8 cellular contexts compared by ENCODE assay signal in the genomic region with DNA sequence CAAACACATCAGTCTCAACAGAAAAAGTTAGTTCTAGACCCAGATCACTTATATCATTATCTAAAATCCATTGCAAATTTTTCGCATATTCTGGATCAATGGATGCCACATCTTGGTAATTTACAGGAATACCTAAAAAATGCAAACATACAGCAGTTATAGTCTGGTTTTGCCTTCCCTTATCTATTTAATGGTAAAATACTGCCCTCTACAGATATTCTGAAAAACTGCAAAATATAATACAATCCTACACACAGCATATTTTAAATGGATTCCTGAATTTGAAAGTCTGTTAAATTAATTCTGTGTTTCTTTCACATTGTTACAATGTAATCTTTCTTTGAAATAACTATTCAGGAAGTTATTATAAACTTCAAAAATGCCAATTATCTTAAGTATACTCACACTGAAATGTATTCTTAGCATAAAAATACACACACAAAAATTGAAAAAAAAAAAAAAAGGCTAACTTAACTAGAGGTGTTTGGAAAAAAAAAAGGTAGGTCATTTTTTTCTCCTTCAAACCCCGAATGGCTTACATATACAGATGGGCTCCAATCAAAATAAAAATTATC.
A peak's percentile ranks its signal among the peaks of the same experiment; 100 is the strongest.
DNase-seq lines count a peak whose midpoint lies in the region; ATAC-seq, FAIRE-seq and TF ChIP-seq lines count a peak whose summit lies in the region.

No MANE protein-coding gene starts in this region.

- H3K27me3 ChIP-seq in thoracic aorta (replicated peaks; ENCODE audit: insufficient read depth): no peaks in the 10 kb centered on the region

- no peak overlapping the region for H3K4me3 ChIP-seq in thoracic aorta

- H3K9me3 ChIP-seq in thoracic aorta: no peaks in the 10 kb centered on the region

- no peak overlapping the region for H3K27ac ChIP-seq in thoracic aorta

- peak; percentile 51 for TF ChIP-seq CTCF in thoracic aorta (IDR thresholded peaks at IDR 0.05)

- peak in 2 of 3 experiments; percentile 9 to 45 for DNase-seq in NCI-H1417 (lab: John Stamatoyannopoulos, UW)
- no peak for DNase-seq in NCI-H1417 treated with DMSO at 0.1 percent for 48 hours (lab: John Stamatoyannopoulos, UW)
- DNase-seq in HPDE6-E6E7 (ENCODE audit: extremely low spot score): peak; percentile 4
- DNase-seq in SKM-1 (lab: John Stamatoyannopoulos, UW; ENCODE audit: unreplicated experiment): peak; percentile 37
- DNase-seq in frontal cortex (ENCODE audit: low spot score in 2 of 2): peak in 1 of 2 donors; percentile 15
- DNase-seq in thoracic aorta (ENCODE audit: low spot score): no peak
- DNase-seq in OCI-M2 (lab: John Stamatoyannopoulos, UW; ENCODE audit: unreplicated experiment): no peak

- ATAC-seq in GM19463 (IDR thresholded peaks at IDR 0.05; ENCODE audit: unreplicated experiment): peak; percentile 88
- no peak for ATAC-seq in thoracic aorta (ENCODE audit: insufficient number of reproducible peaks, low FRiP score, low read depth)

- H3K36me3 ChIP-seq in thoracic aorta: peaks cover 2% of the 10 kb centered on the region

- no peaks in the 10 kb centered on the region for H3K4me1 ChIP-seq in thoracic aorta (ENCODE audit: control insufficient read depth in 1 of 2, low read depth in 2 of 2)

- FAIRE-seq in frontal cortex (lab: Jason Lieb, UNC): peak; percentile 93

Comparison
In these comparisons a context has a peak if more than half of its experiments do, and no peak if none do; other contexts are left out.
1. DNase-seq: peak in NCI-H1417 (2 of 3), HPDE6-E6E7 (single experiment) and SKM-1 (single experiment); none in NCI-H1417 treated with DMSO at 0.1 percent for 48 hours (single experiment), thoracic aorta (single experiment) and OCI-M2 (single experiment).